ENCODE assay signal across 11 cellular contexts in the genomic region with DNA sequence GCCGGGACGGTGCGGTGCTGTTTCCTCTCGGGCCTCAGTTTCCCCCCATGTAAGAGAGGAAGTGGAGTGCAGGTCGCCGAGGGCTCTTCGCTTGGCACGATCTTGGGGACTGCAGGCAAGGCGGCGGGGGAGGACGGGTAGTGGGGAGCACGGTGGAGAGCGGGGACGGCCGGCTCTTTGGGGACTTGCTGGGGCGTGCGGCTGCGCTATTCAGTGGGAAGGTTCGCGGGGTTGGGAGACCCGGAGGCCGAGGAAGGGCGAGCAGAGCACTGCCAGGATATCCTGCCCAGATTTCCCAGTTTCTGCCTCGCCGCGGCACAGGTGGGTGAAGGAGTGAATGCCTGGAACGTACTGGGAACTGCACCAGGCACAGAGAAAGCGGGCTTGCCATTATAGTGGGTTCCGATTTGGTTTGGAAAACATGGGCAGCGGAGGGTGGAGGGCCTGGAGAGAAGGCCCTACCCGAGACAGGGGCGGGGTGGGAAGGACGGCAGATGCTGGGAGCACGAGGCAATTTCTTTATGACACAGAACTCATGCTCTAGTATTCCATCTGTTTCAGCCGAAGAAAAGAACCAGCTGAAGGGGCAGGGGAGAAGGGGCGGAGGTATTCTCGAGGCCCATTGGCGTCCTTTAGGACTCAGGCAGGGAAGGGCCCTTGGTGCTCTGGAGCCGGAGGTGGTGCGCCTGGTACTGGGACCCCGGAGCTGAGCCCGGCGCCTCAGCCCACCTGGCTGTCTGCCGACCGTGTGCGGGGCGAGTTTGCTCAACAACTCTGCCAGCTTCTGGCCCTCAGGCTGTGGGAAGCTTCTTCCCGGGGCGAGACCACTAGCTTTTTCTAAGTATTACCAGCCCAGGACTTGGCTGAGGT. TPM values are rescaled to one million over a fixed set of nuclear protein-coding genes. Genes with fewer than 3 reads are reported as not detected.
A peak's percentile ranks its signal among the peaks of the same experiment; 100 is the strongest.
DNase-seq lines count a peak whose midpoint lies in the region; ATAC-seq, FAIRE-seq and TF ChIP-seq lines count a peak whose summit lies in the region.
"Had no signal": no experiment of that assay in that cellular context is flagged by ENCODE, and none has a peak within 500 bp of the region (broad histone marks: within the 10 kb centered on the region; RNA-seq: fewer than 3 reads in every experiment).

No MANE protein-coding gene starts in this region.

- TF ChIP-seq POLR2A in H1 (IDR thresholded peaks at IDR 0.05; ENCODE audit: control extremely low read depth in 1 of 2, low read depth in 2 of 2, low read length in 2 of 2) (no peak), upper lobe of left lung (IDR thresholded peaks at IDR 0.05) (no peak)

- no peak overlapping the region for H3K23ac ChIP-seq in H1 (ENCODE audit: insufficient read length)

- peak overlapping the region in 1 of 4 experiments; percentile 36; a peak in 3 of 7 replicates for H3K9ac ChIP-seq in H1 (replicated peaks in 1 of 4; ENCODE audit: extremely low read depth in 1 of 4, low read depth in 3 of 4, low read length in 3 of 4)

- no peak overlapping the region for H4K5ac ChIP-seq in H1 (ENCODE audit: insufficient read length, low read depth, low read length)

- peaks cover 0 to 11% of the 10 kb centered on the region in 2 donors for H3K4me1 ChIP-seq in right atrium auricular region
- peaks cover 0 to 13% (median 9%) of the 10 kb centered on the region in 4 experiments; a peak in 6 of 7 replicates for H3K4me1 ChIP-seq in H1 (replicated peaks in 1 of 4; ENCODE audit: control insufficient read depth in 3 of 4, insufficient read depth in 4 of 4, low read length in 3 of 4)
- peaks cover 0 to 27% (median 8%) of the 10 kb centered on the region in 4 donors for H3K4me1 ChIP-seq in upper lobe of left lung
- H3K4me1 ChIP-seq: BE2C had no signal

- no peak overlapping the region for H2AK5ac ChIP-seq in H1 (ENCODE audit: low read depth, low read length)

- peaks cover 13% of the 10 kb centered on the region; the same call in 1 of the 2 replicates for H3K23me2 ChIP-seq in H1 (ENCODE audit: low read depth, low read length)

- H3K56ac ChIP-seq in H1 (replicated peaks; ENCODE audit: insufficient read length, low read depth, low read length): no peak overlapping the region

- no peak overlapping the region for H3K14ac ChIP-seq in H1 (ENCODE audit: insufficient read length)

- 26% methylated on average over 35 of the region's 49 CpGs; no CpG with 5 or more reads in 1 of the 2 experiments for WGBS in H1 (ENCODE audit: extremely low coverage in 1 of 2, insufficient coverage in 1 of 2, insufficient read length in 1 of 2, insufficient replicate concordance in 2 of 2, low coverage in 1 of 2, low lambda C conversion rate in 2 of 2, missing lambda C conversion rate in 1 of 2), 2 experiments
- 11 to 29% methylated on average over 32 to 47 of the region's 49 CpGs for whole genome bisulfite sequencing in upper lobe of left lung, 2 donors

- no peaks in the 10 kb centered on the region; the same call in none of the 2 replicates for H3K79me1 ChIP-seq in H1 (ENCODE audit: low read depth, low read length)

- H4K8ac ChIP-seq in H1 (ENCODE audit: extremely low read depth, insufficient read depth, low read length): peak overlapping the region; percentile 62

- DNase-seq in Right ventricle myocardium superior (no peak), right atrium auricular region (ENCODE audit: low spot score) (no peak), H1 (ENCODE audit: low read depth in 1 of 2, low spot score in 2 of 2) (peak in 1 of 2 experiments; percentile 61), mesenteric fat pad (ENCODE audit: low spot score) (peak; percentile 87), upper lobe of left lung (peak in 1 of 2 donors; percentile 51), HuH-7 (ENCODE audit: low spot score) (no peak), T-helper 9 cell (no peak)
- DNase-seq: activated gamma-delta T cell; BE2C; stimulated activated CD4-positive, alpha-beta T cell treated with anti-CD3 and anti-CD28 coated beads, Interleukin-4, amount 100 ng/mL, for 4 hours had no signal

- no peak overlapping the region for H2BK120ac ChIP-seq in H1 (replicated peaks; ENCODE audit: low read depth, low read length)

- peak overlapping the region in 1 of 2 donors; percentile 21 for H3K4me3 ChIP-seq in right atrium auricular region
- peak overlapping the region; percentile 48 to 65 (median 56) for H3K4me3 ChIP-seq in H1 (ENCODE audit: extremely low read depth in 1 of 4, insufficient read depth in 2 of 4, low read depth in 3 of 4, low read length in 4 of 4)
- H3K4me3 ChIP-seq in upper lobe of left lung: peak overlapping the region in 3 of 4 donors; percentile 41 to 57 (median 46)

- peak overlapping the region; percentile 95; the same call in 1 of the 2 replicates for H2BK12ac ChIP-seq in H1 (ENCODE audit: low read depth, low read length)

- H3K4me2 ChIP-seq in H1 (ENCODE audit: insufficient read depth in 1 of 2, low read depth in 2 of 2, low read length in 2 of 2): peak overlapping the region; percentile 89 to 99

- TF ChIP-seq CTCF in right atrium auricular region (IDR thresholded peaks at IDR 0.05) (no peak), H1 (IDR thresholded peaks at IDR 0.05; ENCODE audit: control extremely low read depth in 1 of 3, insufficient read depth in 1 of 3, low read depth in 1 of 3, low read length in 3 of 3) (no peak), upper lobe of left lung (IDR thresholded peaks at IDR 0.05) (no peak)

- POLR2A ChIA-PET in H1 (lab: Charles Lee; ENCODE audit: partially characterized antibody): interaction anchor here (1.1 kb wide), 1 partner anchor 22 kb away, joined by 4 read pairs; no protein-coding TSS in a partner anchor

- H3K36me3 ChIP-seq in right atrium auricular region: no peaks in the 10 kb centered on the region
- peaks cover 0 to 11% (median 0%) of the 10 kb centered on the region in 4 experiments; a peak in 1 of 8 replicates for H3K36me3 ChIP-seq in H1 (ENCODE audit: control insufficient read depth in 2 of 4, insufficient read depth in 4 of 4, low read length in 3 of 4)
- H3K36me3 ChIP-seq in upper lobe of left lung: no peaks in the 10 kb centered on the region
- H3K36me3 ChIP-seq: BE2C had no signal

- H3K79me2 ChIP-seq in H1 (ENCODE audit: control insufficient read depth in 1 of 2, insufficient read depth in 2 of 2, low read length in 2 of 2): peaks cover 6 to 16% of the 10 kb centered on the region in 2 experiments; a peak in 2 of 4 replicates

- CTCF ChIA-PET in H1 (lab: Charles Lee; ENCODE audit: partially characterized antibody): interaction anchor here (0.7 to 2.0 kb wide), 11 partner anchors 7 to 239 kb away, joined by 3 to 9 read pairs (median 4); a partner anchor contains a TSS

- H3K18ac ChIP-seq in H1 (ENCODE audit: extremely low read depth, low read length): peak overlapping the region; percentile 96; the same call in 1 of the 2 replicates

- no peak overlapping the region for H3K4ac ChIP-seq in H1 (replicated peaks; ENCODE audit: insufficient read length, low read depth, low read length)

- H4K91ac ChIP-seq in H1 (replicated peaks; ENCODE audit: insufficient read length, low read length): peak overlapping the region; percentile 66

- TF ChIP-seq EP300 in H1 (IDR thresholded peaks at IDR 0.05; ENCODE audit: borderline replicate concordance in 1 of 2, low read depth in 2 of 2, low read length in 2 of 2): no peak
- no peak for TF ChIP-seq EP300 in upper lobe of left lung (IDR thresholded peaks at IDR 0.05)

- peak; percentile 17 for ATAC-seq in Right ventricle myocardium superior (ENCODE audit: poor library complexity)
- peak; percentile 7 to 19 for ATAC-seq in upper lobe of left lung (ENCODE audit: low FRiP score in 2 of 2)
- no peak for ATAC-seq in GM21528 (IDR thresholded peaks at IDR 0.05; ENCODE audit: low FRiP score, unreplicated experiment)

- H4K20me1 ChIP-seq in H1 (replicated peaks in 1 of 2; ENCODE audit: control insufficient read depth in 1 of 2, insufficient read depth in 2 of 2, low read length in 2 of 2): peaks cover 0 to 20% of the 10 kb centered on the region in 2 experiments

- H2BK5ac ChIP-seq in H1 (ENCODE audit: low read depth, low read length): peak overlapping the region; percentile 37; the same call in 1 of the 2 replicates

- no peak overlapping the region for H2BK20ac ChIP-seq in H1 (ENCODE audit: low read length)

- no peaks in the 10 kb centered on the region for H3K27me3 ChIP-seq in right atrium auricular region
- H3K27me3 ChIP-seq in H1 (replicated peaks in 1 of 4; ENCODE audit: control insufficient read depth in 3 of 4, extremely low read depth in 1 of 4, insufficient read depth in 3 of 4, low read length in 3 of 4): peaks cover 9 to 39% (median 37%) of the 10 kb centered on the region in 4 experiments
- H3K27me3 ChIP-seq in upper lobe of left lung: peaks cover 0 to 8% (median 0%) of the 10 kb centered on the region in 4 donors

- TF ChIP-seq RAD21 in H1 (IDR thresholded peaks at IDR 0.05 in 1 of 2, conservative IDR thresholded peaks at IDR 0.05 in 1 of 2; ENCODE audit: low read depth in 2 of 2, low read length in 2 of 2): no peak

- FAIRE-seq in H1 (lab: Jason Lieb, UNC): no peak

- H2BK15ac ChIP-seq in H1 (ENCODE audit: low read length): peak overlapping the region; percentile 76; the same call in 1 of the 2 replicates

- H3K27ac ChIP-seq in right atrium auricular region (no peak overlapping the region), H1 (ENCODE audit: low read depth, low read length) (no peak overlapping the region), upper lobe of left lung (peak overlapping the region in 3 of 4 donors; percentile 55 to 81 (median 73))

- H2AFZ ChIP-seq in H1 (ENCODE audit: low read length): peak overlapping the region; percentile 77; the same call in 1 of the 2 replicates

- no peaks in the 10 kb centered on the region for H3K9me3 ChIP-seq in right atrium auricular region
- H3K9me3 ChIP-seq in H1 (ENCODE audit: insufficient read depth in 2 of 2, low read depth in 1 of 2, low read length in 1 of 2): no peaks in the 10 kb centered on the region
- H3K9me3 ChIP-seq in upper lobe of left lung: no peaks in the 10 kb centered on the region
- H3K9me3 ChIP-seq: BE2C had no signal

- intact Hi-C loops in Right ventricle myocardium superior (cut with DNase I): no loop called here

RNA-seq across cellular contexts. Expression of a gene that starts 1.0 kb away (rescaled TPM):
- total RNA-seq in Right ventricle myocardium superior (not detected), right atrium auricular region (under 1 TPM in 1 of 2 donors, not detected in 1; 0.47 TPM), mesenteric fat pad (0.26 TPM), upper lobe of left lung (10 to 100 TPM in 5 of 6 donors, 1 to 10 TPM in 1; 9.4 to 63.9 (median 31.5) TPM)
- 32.3 and 33.8 TPM in 2 replicates for total RNA-seq in H1 (2021; fragmentation: NEBNext Ultra II Directional; extraction: Animal tissue kit (Norgen Biotek cat#: 25700))
- polyA plus RNA-seq in H1 (2011; rRNA removed): 22.3 and 39.4 TPM in 2 replicates
- polyA plus RNA-seq in H1 (2011; cell fraction: cytosol; rRNA removed): 30.1 TPM
- polyA plus RNA-seq in H1 (2011; cell fraction: nucleus; rRNA removed): 56.2 TPM
- 20.6 to 29.9 TPM (median 28.3 TPM) in 4 replicates for polyA plus RNA-seq in H1 (2012, experiment 1 of 2)
- polyA plus RNA-seq in H1 (2012, experiment 2 of 2): 24.1 TPM
- polyA plus RNA-seq in H1 (2013, experiment 1 of 2): 65.1 TPM
- polyA plus RNA-seq in H1 (2013, experiment 2 of 2): 59.8 TPM
- 14.4 and 15.8 TPM in 2 replicates for polyA minus RNA-seq in H1 (2011; rRNA and poly(A)+ RNA removed)
- 22.8 TPM for polyA minus RNA-seq in H1 (2011; cell fraction: cytosol; rRNA and poly(A)+ RNA removed)
- 18.1 TPM for polyA minus RNA-seq in H1 (2011; cell fraction: nucleus; rRNA and poly(A)+ RNA removed)

RNA-seq across cellular contexts. Expression of a gene that starts 41.6 kb away (rescaled TPM):
- total RNA-seq in Right ventricle myocardium superior (not detected), right atrium auricular region (not detected), mesenteric fat pad (not detected), upper lobe of left lung (under 1 TPM in 2 of 6 donors, not detected in 4; under 0.01 to 0.10 TPM)
- total RNA-seq in H1 (2021; fragmentation: NEBNext Ultra II Directional; extraction: Animal tissue kit (Norgen Biotek cat#: 25700)): 0.40 and 0.43 TPM in 2 replicates
- 0.52 and 0.68 TPM in 2 replicates for polyA plus RNA-seq in H1 (2011; rRNA removed)
- polyA plus RNA-seq in H1 (2011; cell fraction: cytosol; rRNA removed): 0.67 TPM
- polyA plus RNA-seq in H1 (2011; cell fraction: nucleus; rRNA removed): 1.0 TPM
- 0.37 to 0.74 TPM (median 0.55 TPM) in 4 replicates for polyA plus RNA-seq in H1 (2012, experiment 1 of 2)
- 0.50 TPM for polyA plus RNA-seq in H1 (2012, experiment 2 of 2)
- 0.26 TPM for polyA plus RNA-seq in H1 (2013, experiment 1 of 2)
- polyA plus RNA-seq in H1 (2013, experiment 2 of 2): 0.26 TPM
- 0.39 and 0.54 TPM in 2 replicates for polyA minus RNA-seq in H1 (2011; rRNA and poly(A)+ RNA removed)
- not detected for polyA minus RNA-seq in H1 (2011; cell fraction: cytosol; rRNA and poly(A)+ RNA removed)
- polyA minus RNA-seq in H1 (2011; cell fraction: nucleus; rRNA and poly(A)+ RNA removed): 0.70 TPM

RNA-seq across cellular contexts. Expression of a gene that starts 59.9 kb away (rescaled TPM):
- total RNA-seq in Right ventricle myocardium superior: 0.27 TPM
- not detected for total RNA-seq in right atrium auricular region
- 0.50 and 0.54 TPM in 2 replicates for total RNA-seq in H1 (2021; fragmentation: NEBNext Ultra II Directional; extraction: Animal tissue kit (Norgen Biotek cat#: 25700))
- polyA plus RNA-seq in H1 (2011; rRNA removed): 1.4 and 2.0 TPM in 2 replicates
- 0.88 TPM for polyA plus RNA-seq in H1 (2011; cell fraction: cytosol; rRNA removed)
- polyA plus RNA-seq in H1 (2011; cell fraction: nucleus; rRNA removed): 1.2 TPM
- 0.25 to 0.92 TPM (median 0.80 TPM) in 3 of 4 replicates, not detected in the other for polyA plus RNA-seq in H1 (2012, experiment 1 of 2)
- polyA plus RNA-seq in H1 (2012, experiment 2 of 2): 1.0 TPM
- 1.4 TPM for polyA plus RNA-seq in H1 (2013, experiment 1 of 2)
- 0.94 TPM for polyA plus RNA-seq in H1 (2013, experiment 2 of 2)
- 0.35 TPM in 1 of 2 replicates, not detected in the other for polyA minus RNA-seq in H1 (2011; rRNA and poly(A)+ RNA removed)
- not detected for polyA minus RNA-seq in H1 (2011; cell fraction: cytosol; rRNA and poly(A)+ RNA removed)
- polyA minus RNA-seq in H1 (2011; cell fraction: nucleus; rRNA and poly(A)+ RNA removed): not detected
- not detected for total RNA-seq in mesenteric fat pad
- 1 to 10 TPM in 5 of 6 donors, not detected in 1; 2.3 to 8.1 (median 2.9) TPM for total RNA-seq in upper lobe of left lung

Comparison
In these comparisons a context has a peak if more than half of its experiments do, and no peak if none do; other contexts are left out.
1. H3K27ac ChIP-seq: peak in upper lobe of left lung (3 of 4); none in right atrium auricular region (0 of 2) and H1 (single experiment).